In genomic region chr3:53806182-53807116, GRCh38 we compare ENCODE assay signal across 9 cellular contexts. TPM values are rescaled to one million over a fixed set of nuclear protein-coding genes. Genes with fewer than 3 reads are reported as not detected.
DNase-seq lines count a peak whose midpoint lies in the region; ATAC-seq lines count a peak whose summit lies in the region.
"Had no signal": no experiment of that assay in that cellular context is flagged by ENCODE, and none has a peak within 500 bp of the region (broad histone marks: within the 10 kb centered on the region; RNA-seq: fewer than 3 reads in every experiment).

No MANE protein-coding gene starts in this region.

- intact Hi-C loops in sciatic nerve (cut with DNase I), result no loop called here

- ATAC-seq in GM18511 (IDR thresholded peaks at IDR 0.05; ENCODE audit: unreplicated experiment) (peak; percentile 65), sciatic nerve (no peak), GM21528 (IDR thresholded peaks at IDR 0.05; ENCODE audit: low FRiP score, unreplicated experiment) (no peak)

- DNase-seq in HT1080 (ENCODE audit: low read depth) (peak; percentile 44), glomerular visceral epithelial cell (ENCODE audit: extremely low spot score) (peak; percentile 92), sciatic nerve (ENCODE audit: low spot score) (peak; percentile 54), cerebellar nuclear complex (lab: John Stamatoyannopoulos, UW) (no peak), GDM1 (lab: John Stamatoyannopoulos, UW) (no peak), NCI-H510A (lab: John Stamatoyannopoulos, UW) (no peak)

RNA-seq across cellular contexts. Expression of gene CHDH, which starts 39.8 kb away (rescaled TPM):
- not detected in 2 replicates for total RNA-seq in HT1080 (2014; rRNA removed; shearing (Covaris generic))
- not detected in 2 replicates for polyA plus RNA-seq in HT1080 (2015; cell fraction: cytosol; rRNA removed)
- polyA plus RNA-seq in HT1080 (2015; cell fraction: nucleus; rRNA removed), result not detected in 2 replicates
- total RNA-seq in sciatic nerve, result 7.3 TPM
- total RNA-seq: SJSA1 had no signal

RNA-seq across cellular contexts. Expression of gene IL17RB, which starts 39.9 kb away (rescaled TPM):
- not detected in 2 replicates for total RNA-seq in HT1080 (2014; rRNA removed; shearing (Covaris generic))
- polyA plus RNA-seq in HT1080 (2015; cell fraction: cytosol; rRNA removed), result not detected in 2 replicates
- polyA plus RNA-seq in HT1080 (2015; cell fraction: nucleus; rRNA removed), result not detected in 2 replicates
- total RNA-seq in sciatic nerve, result 5.1 TPM
- total RNA-seq: SJSA1 had no signal

Comparison
In these comparisons a context has a peak if more than half of its experiments do, and no peak if none do; other contexts are left out.
1. DNase-seq: peak in HT1080 (single experiment), glomerular visceral epithelial cell (single experiment) and sciatic nerve (single experiment); none in cerebellar nuclear complex (0 of 2), GDM1 (single experiment) and NCI-H510A (single experiment).